In the genomic region with DNA sequence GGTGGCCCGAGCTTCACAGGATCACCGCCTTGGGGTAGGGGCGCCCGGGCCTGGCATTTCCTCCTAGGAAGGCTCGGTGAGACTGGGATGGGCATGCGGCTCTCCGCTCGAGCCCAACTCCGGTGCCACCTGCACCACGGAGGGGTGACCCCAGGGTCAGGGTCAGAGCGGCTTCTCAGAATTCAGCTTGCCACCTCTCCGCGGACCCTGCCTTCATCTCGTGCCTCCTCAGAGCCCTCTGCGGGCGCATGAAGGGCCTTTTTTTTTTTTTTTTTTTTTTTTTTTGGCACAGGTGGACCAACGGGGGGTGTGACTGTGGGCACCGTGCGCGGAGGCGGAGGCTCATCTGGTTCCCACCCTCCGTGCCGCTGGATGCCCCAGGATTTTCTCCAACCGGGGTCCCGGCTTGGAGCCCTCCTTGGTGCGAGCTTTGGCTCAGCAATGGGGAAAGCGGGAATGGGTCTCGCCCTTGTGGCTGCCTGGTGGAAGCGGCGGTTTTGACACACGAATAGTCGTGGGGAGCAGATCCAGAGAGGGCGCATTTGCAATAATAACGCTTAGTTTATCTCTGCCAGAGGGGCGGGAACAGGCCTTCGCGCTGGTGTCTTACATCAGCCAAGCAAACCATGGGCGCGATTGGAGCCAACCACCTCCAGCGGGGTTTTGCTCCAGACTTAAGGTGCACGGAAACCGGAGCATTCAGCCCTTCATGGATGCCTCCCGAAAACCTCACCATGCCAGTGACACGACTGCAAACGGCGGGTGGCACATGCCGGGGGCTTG, we compare ENCODE assay signal across 1 cellular context.
TF ChIP-seq lines count a peak whose summit lies in the region.

No MANE protein-coding gene starts in this region.

TF ChIP-seq in K562, 482 proteins besides CTCF, POLR2A, EP300 and RAD21 (continued from another document and continues in another):
- TF ChIP-seq, protein P1, sequence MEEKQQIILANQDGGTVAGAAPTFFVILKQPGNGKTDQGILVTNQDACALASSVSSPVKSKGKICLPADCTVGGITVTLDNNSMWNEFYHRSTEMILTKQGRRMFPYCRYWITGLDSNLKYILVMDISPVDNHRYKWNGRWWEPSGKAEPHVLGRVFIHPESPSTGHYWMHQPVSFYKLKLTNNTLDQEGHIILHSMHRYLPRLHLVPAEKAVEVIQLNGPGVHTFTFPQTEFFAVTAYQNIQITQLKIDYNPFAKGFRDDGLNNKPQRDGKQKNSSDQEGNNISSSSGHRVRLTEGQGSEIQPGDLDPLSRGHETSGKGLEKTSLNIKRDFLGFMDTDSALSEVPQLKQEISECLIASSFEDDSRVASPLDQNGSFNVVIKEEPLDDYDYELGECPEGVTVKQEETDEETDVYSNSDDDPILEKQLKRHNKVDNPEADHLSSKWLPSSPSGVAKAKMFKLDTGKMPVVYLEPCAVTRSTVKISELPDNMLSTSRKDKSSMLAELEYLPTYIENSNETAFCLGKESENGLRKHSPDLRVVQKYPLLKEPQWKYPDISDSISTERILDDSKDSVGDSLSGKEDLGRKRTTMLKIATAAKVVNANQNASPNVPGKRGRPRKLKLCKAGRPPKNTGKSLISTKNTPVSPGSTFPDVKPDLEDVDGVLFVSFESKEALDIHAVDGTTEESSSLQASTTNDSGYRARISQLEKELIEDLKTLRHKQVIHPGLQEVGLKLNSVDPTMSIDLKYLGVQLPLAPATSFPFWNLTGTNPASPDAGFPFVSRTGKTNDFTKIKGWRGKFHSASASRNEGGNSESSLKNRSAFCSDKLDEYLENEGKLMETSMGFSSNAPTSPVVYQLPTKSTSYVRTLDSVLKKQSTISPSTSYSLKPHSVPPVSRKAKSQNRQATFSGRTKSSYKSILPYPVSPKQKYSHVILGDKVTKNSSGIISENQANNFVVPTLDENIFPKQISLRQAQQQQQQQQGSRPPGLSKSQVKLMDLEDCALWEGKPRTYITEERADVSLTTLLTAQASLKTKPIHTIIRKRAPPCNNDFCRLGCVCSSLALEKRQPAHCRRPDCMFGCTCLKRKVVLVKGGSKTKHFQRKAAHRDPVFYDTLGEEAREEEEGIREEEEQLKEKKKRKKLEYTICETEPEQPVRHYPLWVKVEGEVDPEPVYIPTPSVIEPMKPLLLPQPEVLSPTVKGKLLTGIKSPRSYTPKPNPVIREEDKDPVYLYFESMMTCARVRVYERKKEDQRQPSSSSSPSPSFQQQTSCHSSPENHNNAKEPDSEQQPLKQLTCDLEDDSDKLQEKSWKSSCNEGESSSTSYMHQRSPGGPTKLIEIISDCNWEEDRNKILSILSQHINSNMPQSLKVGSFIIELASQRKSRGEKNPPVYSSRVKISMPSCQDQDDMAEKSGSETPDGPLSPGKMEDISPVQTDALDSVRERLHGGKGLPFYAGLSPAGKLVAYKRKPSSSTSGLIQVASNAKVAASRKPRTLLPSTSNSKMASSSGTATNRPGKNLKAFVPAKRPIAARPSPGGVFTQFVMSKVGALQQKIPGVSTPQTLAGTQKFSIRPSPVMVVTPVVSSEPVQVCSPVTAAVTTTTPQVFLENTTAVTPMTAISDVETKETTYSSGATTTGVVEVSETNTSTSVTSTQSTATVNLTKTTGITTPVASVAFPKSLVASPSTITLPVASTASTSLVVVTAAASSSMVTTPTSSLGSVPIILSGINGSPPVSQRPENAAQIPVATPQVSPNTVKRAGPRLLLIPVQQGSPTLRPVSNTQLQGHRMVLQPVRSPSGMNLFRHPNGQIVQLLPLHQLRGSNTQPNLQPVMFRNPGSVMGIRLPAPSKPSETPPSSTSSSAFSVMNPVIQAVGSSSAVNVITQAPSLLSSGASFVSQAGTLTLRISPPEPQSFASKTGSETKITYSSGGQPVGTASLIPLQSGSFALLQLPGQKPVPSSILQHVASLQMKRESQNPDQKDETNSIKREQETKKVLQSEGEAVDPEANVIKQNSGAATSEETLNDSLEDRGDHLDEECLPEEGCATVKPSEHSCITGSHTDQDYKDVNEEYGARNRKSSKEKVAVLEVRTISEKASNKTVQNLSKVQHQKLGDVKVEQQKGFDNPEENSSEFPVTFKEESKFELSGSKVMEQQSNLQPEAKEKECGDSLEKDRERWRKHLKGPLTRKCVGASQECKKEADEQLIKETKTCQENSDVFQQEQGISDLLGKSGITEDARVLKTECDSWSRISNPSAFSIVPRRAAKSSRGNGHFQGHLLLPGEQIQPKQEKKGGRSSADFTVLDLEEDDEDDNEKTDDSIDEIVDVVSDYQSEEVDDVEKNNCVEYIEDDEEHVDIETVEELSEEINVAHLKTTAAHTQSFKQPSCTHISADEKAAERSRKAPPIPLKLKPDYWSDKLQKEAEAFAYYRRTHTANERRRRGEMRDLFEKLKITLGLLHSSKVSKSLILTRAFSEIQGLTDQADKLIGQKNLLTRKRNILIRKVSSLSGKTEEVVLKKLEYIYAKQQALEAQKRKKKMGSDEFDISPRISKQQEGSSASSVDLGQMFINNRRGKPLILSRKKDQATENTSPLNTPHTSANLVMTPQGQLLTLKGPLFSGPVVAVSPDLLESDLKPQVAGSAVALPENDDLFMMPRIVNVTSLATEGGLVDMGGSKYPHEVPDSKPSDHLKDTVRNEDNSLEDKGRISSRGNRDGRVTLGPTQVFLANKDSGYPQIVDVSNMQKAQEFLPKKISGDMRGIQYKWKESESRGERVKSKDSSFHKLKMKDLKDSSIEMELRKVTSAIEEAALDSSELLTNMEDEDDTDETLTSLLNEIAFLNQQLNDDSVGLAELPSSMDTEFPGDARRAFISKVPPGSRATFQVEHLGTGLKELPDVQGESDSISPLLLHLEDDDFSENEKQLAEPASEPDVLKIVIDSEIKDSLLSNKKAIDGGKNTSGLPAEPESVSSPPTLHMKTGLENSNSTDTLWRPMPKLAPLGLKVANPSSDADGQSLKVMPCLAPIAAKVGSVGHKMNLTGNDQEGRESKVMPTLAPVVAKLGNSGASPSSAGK (IDR thresholded peaks at IDR 0.05) = peak; percentile 90
- TF ChIP-seq THRAP3 (IDR thresholded peaks at IDR 0.05; ENCODE audit: borderline replicate concordance) (no peak), SMARCE1 (IDR thresholded peaks at IDR 0.05) (no peak), ZNF551 (CRISPR knock-in tag; IDR thresholded peaks at IDR 0.05) (no peak), ZNF57 (CRISPR knock-in tag; IDR thresholded peaks at IDR 0.05) (no peak), ZNF444 (CRISPR knock-in tag; IDR thresholded peaks at IDR 0.05) (0 out of 2 replicates have a peak, but pooled peaks have one; percentile 11), MEIS2 (IDR thresholded peaks at IDR 0.05; ENCODE audit: partially characterized antibody) (no peak), PTTG1 (tag; IDR thresholded peaks at IDR 0.05; ENCODE audit: low read depth) (no peak), SMAD1 (IDR thresholded peaks at IDR 0.05; ENCODE audit: low read depth, low read length, partially characterized antibody) (peak; percentile 70), HDAC1 (IDR thresholded peaks at IDR 0.05) (no peak), ARNT (IDR thresholded peaks at IDR 0.05) (0 out of 4 replicates have a peak, but pooled peaks of 1 of the 2 experiments have one; percentile 54), MYBL2 (IDR thresholded peaks at IDR 0.05; ENCODE audit: low read depth) (no peak), MYBL2 (CRISPR knock-in tag; IDR thresholded peaks at IDR 0.05; ENCODE audit: borderline replicate concordance) (no peak), RB1 (IDR thresholded peaks at IDR 0.05; ENCODE audit: low read depth) (peak; percentile 16; the same call in 1 of the 2 replicates), ZNF24 (IDR thresholded peaks at IDR 0.05) (no peak), SMARCB1 (IDR thresholded peaks at IDR 0.05; ENCODE audit: insufficient read length, low read depth) (no peak), SNRNP70 (optimal IDR thresholded peaks at IDR 0.05; ENCODE audit: low read depth, low read length) (no peak), ZNF589 (CRISPR knock-in tag; IDR thresholded peaks at IDR 0.05; ENCODE audit: low read depth) (peak; percentile 62; the same call in 1 of the 2 replicates), ZNF175 (CRISPR knock-in tag; IDR thresholded peaks at IDR 0.05; ENCODE audit: low read depth) (peak; percentile 85), BCL6 (CRISPR knock-in tag; IDR thresholded peaks at IDR 0.05) (no peak), PRPF4 (IDR thresholded peaks at IDR 0.05; ENCODE audit: insufficient read depth, low read depth, low read length, poor library complexity, severe bottlenecking) (no peak), ZC3H8 (IDR thresholded peaks at IDR 0.05) (no peak)
- TF ChIP-seq, protein P2, sequence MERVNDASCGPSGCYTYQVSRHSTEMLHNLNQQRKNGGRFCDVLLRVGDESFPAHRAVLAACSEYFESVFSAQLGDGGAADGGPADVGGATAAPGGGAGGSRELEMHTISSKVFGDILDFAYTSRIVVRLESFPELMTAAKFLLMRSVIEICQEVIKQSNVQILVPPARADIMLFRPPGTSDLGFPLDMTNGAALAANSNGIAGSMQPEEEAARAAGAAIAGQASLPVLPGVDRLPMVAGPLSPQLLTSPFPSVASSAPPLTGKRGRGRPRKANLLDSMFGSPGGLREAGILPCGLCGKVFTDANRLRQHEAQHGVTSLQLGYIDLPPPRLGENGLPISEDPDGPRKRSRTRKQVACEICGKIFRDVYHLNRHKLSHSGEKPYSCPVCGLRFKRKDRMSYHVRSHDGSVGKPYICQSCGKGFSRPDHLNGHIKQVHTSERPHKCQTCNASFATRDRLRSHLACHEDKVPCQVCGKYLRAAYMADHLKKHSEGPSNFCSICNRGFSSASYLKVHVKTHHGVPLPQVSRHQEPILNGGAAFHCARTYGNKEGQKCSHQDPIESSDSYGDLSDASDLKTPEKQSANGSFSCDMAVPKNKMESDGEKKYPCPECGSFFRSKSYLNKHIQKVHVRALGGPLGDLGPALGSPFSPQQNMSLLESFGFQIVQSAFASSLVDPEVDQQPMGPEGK (CRISPR knock-in tag; IDR thresholded peaks at IDR 0.05; ENCODE audit: borderline replicate concordance) = no peak
- TF ChIP-seq, protein P3, sequence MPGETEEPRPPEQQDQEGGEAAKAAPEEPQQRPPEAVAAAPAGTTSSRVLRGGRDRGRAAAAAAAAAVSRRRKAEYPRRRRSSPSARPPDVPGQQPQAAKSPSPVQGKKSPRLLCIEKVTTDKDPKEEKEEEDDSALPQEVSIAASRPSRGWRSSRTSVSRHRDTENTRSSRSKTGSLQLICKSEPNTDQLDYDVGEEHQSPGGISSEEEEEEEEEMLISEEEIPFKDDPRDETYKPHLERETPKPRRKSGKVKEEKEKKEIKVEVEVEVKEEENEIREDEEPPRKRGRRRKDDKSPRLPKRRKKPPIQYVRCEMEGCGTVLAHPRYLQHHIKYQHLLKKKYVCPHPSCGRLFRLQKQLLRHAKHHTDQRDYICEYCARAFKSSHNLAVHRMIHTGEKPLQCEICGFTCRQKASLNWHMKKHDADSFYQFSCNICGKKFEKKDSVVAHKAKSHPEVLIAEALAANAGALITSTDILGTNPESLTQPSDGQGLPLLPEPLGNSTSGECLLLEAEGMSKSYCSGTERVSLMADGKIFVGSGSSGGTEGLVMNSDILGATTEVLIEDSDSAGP (CRISPR knock-in tag; IDR thresholded peaks at IDR 0.05) = no peak
- TF ChIP-seq, protein P4, sequence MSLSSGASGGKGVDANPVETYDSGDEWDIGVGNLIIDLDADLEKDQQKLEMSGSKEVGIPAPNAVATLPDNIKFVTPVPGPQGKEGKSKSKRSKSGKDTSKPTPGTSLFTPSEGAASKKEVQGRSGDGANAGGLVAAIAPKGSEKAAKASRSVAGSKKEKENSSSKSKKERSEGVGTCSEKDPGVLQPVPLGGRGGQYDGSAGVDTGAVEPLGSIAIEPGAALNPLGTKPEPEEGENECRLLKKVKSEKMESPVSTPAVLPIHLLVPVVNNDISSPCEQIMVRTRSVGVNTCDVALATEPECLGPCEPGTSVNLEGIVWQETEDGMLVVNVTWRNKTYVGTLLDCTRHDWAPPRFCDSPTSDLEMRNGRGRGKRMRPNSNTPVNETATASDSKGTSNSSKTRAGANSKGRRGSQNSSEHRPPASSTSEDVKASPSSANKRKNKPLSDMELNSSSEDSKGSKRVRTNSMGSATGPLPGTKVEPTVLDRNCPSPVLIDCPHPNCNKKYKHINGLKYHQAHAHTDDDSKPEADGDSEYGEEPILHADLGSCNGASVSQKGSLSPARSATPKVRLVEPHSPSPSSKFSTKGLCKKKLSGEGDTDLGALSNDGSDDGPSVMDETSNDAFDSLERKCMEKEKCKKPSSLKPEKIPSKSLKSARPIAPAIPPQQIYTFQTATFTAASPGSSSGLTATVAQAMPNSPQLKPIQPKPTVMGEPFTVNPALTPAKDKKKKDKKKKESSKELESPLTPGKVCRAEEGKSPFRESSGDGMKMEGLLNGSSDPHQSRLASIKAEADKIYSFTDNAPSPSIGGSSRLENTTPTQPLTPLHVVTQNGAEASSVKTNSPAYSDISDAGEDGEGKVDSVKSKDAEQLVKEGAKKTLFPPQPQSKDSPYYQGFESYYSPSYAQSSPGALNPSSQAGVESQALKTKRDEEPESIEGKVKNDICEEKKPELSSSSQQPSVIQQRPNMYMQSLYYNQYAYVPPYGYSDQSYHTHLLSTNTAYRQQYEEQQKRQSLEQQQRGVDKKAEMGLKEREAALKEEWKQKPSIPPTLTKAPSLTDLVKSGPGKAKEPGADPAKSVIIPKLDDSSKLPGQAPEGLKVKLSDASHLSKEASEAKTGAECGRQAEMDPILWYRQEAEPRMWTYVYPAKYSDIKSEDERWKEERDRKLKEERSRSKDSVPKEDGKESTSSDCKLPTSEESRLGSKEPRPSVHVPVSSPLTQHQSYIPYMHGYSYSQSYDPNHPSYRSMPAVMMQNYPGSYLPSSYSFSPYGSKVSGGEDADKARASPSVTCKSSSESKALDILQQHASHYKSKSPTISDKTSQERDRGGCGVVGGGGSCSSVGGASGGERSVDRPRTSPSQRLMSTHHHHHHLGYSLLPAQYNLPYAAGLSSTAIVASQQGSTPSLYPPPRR (CRISPR knock-in tag; IDR thresholded peaks at IDR 0.05; ENCODE audit: borderline replicate concordance) = no peak
- TF ChIP-seq, protein P5, sequence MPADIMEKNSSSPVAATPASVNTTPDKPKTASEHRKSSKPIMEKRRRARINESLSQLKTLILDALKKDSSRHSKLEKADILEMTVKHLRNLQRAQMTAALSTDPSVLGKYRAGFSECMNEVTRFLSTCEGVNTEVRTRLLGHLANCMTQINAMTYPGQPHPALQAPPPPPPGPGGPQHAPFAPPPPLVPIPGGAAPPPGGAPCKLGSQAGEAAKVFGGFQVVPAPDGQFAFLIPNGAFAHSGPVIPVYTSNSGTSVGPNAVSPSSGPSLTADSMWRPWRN (IDR thresholded peaks at IDR 0.05; ENCODE audit: low read depth) = no peak
- TF ChIP-seq, protein P6, sequence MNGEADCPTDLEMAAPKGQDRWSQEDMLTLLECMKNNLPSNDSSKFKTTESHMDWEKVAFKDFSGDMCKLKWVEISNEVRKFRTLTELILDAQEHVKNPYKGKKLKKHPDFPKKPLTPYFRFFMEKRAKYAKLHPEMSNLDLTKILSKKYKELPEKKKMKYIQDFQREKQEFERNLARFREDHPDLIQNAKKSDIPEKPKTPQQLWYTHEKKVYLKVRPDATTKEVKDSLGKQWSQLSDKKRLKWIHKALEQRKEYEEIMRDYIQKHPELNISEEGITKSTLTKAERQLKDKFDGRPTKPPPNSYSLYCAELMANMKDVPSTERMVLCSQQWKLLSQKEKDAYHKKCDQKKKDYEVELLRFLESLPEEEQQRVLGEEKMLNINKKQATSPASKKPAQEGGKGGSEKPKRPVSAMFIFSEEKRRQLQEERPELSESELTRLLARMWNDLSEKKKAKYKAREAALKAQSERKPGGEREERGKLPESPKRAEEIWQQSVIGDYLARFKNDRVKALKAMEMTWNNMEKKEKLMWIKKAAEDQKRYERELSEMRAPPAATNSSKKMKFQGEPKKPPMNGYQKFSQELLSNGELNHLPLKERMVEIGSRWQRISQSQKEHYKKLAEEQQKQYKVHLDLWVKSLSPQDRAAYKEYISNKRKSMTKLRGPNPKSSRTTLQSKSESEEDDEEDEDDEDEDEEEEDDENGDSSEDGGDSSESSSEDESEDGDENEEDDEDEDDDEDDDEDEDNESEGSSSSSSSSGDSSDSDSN (IDR thresholded peaks at IDR 0.05; ENCODE audit: borderline replicate concordance in 1 of 2, low read depth in 2 of 2, low read length in 2 of 2) = peak in 1 of 2 experiments; percentile 79; a peak in 2 of 4 replicates
